In genomic region chr1:44471911-44472439, GRCh38 we compare ENCODE assay signal across 16 cellular contexts.
DNase-seq lines count a peak whose midpoint lies in the region; ATAC-seq, FAIRE-seq and TF ChIP-seq lines count a peak whose summit lies in the region.
"Had no signal": no experiment of that assay in that cellular context is flagged by ENCODE, and none has a peak within 500 bp of the region (broad histone marks: within the 10 kb centered on the region; RNA-seq: fewer than 3 reads in every experiment).

No MANE protein-coding gene starts in this region.

- CTCF ChIA-PET in SK-N-SH (lab: Yijun Ruan, JAX) = no interaction called here
- CTCF ChIA-PET in K562 (lab: Yijun Ruan, JAX; ENCODE audit: low intra/inter-chr PET ratio) = no interaction called here

- H3K27ac ChIP-seq in SK-N-SH (ENCODE audit: low read depth in 2 of 2, low read length in 1 of 2) (no peak overlapping the region), K562 (ENCODE audit: extremely low read depth, low read depth, low read length) (no peak overlapping the region), neutrophil (peak overlapping the region; percentile 33)
- H3K27ac ChIP-seq: 22Rv1; BLaER1 treated with 17β-estradiol and CSF1 and Interleukin-3, amounts not matched to agents 10 nM and 100 nM had no signal

- BruUV-seq in K562 (replicated peaks; lab: Mats Ljungman, UMichigan) = no TSS peak

- H4K20me1 ChIP-seq in SK-N-SH (ENCODE audit: insufficient read depth) (no peaks in the 10 kb centered on the region), Loucy (ENCODE audit: insufficient read depth, low read length, poor library complexity, severe bottlenecking) (no peaks in the 10 kb centered on the region), K562 (replicated peaks; ENCODE audit: control insufficient read depth, insufficient read depth, low read length) (peaks cover 5% of the 10 kb centered on the region; the same call in 1 of the 2 replicates)
- H4K20me1 ChIP-seq: BLaER1 treated with 17β-estradiol and CSF1 and Interleukin-3, amounts not matched to agents 10 nM and 100 nM had no signal

- no peaks in the 10 kb centered on the region for H3K36me3 ChIP-seq in SK-N-SH (replicated peaks in 1 of 2; ENCODE audit: control insufficient read depth in 1 of 2, insufficient read depth in 2 of 2, low read length in 1 of 2)
- peaks cover 12% of the 10 kb centered on the region; the same call in 1 of the 2 replicates for H3K36me3 ChIP-seq in Loucy (ENCODE audit: insufficient read depth, low read length)
- no peaks in the 10 kb centered on the region for H3K36me3 ChIP-seq in K562 (ENCODE audit: control insufficient read depth, insufficient read depth, low read length)
- H3K36me3 ChIP-seq in neutrophil = no peaks in the 10 kb centered on the region
- H3K36me3 ChIP-seq: BLaER1 treated with 17β-estradiol and CSF1 and Interleukin-3, amounts not matched to agents 10 nM and 100 nM; HAP-1 had no signal

- H3K9ac ChIP-seq in SK-N-SH (no peak overlapping the region), Loucy (ENCODE audit: low read depth, low read length, poor library complexity, severe bottlenecking) (peak overlapping the region; percentile 82), K562 (ENCODE audit: insufficient read depth in 1 of 2, low read depth in 2 of 2, low read length in 2 of 2) (no peak overlapping the region)
- H3K9ac ChIP-seq: BLaER1 treated with 17β-estradiol and CSF1 and Interleukin-3, amounts not matched to agents 10 nM and 100 nM had no signal

- no peaks in the 10 kb centered on the region for H3K79me2 ChIP-seq in SK-N-SH (ENCODE audit: insufficient read depth)
- H3K79me2 ChIP-seq in Loucy (ENCODE audit: insufficient read depth, low read length) = peaks cover 11% of the 10 kb centered on the region; the same call in 1 of the 2 replicates
- no peaks in the 10 kb centered on the region for H3K79me2 ChIP-seq in K562 (ENCODE audit: control insufficient read depth, insufficient read depth, low read length)

- WGBS in SK-N-SH (ENCODE audit: low lambda C conversion rate) = 22% methylated on average over 2 of the region's 2 CpGs
- 0% methylated on average over 2 of the region's 2 CpGs for WGBS in K562 (ENCODE audit: insufficient coverage, low coverage, missing lambda C conversion rate)

- H3F3A ChIP-seq in SK-N-SH (replicated peaks; ENCODE audit: insufficient read depth) (no peaks in the 10 kb centered on the region), Loucy (ENCODE audit: low read depth) (peaks cover 15% of the 10 kb centered on the region; the same call in 1 of the 2 replicates)

- H3K4me2 ChIP-seq in SK-N-SH (no peak overlapping the region), Loucy (ENCODE audit: low read depth, low read length, poor library complexity, severe bottlenecking) (peak overlapping the region; percentile 84), K562 (ENCODE audit: insufficient read depth, low read length) (no peak overlapping the region)
- H3K4me2 ChIP-seq: BLaER1 treated with 17β-estradiol and CSF1 and Interleukin-3, amounts not matched to agents 10 nM and 100 nM had no signal

- H2AFZ ChIP-seq in SK-N-SH (ENCODE audit: low read depth) = no peak overlapping the region
- H2AFZ ChIP-seq in Loucy (ENCODE audit: low read length) = no peak overlapping the region
- H2AFZ ChIP-seq in K562 (ENCODE audit: low read depth, low read length) = no peak overlapping the region

- no peak for FAIRE-seq in K562 (lab: Jason Lieb, UNC)
- FAIRE-seq: H1 had no signal

- TF ChIP-seq POLR2A in K562 (conservative IDR thresholded peaks at IDR 0.05) = no peak

- intact Hi-C loops in K562 (cut with micrococcal nuclease) = no loop called here

- H3K4me1 ChIP-seq in SK-N-SH (ENCODE audit: control insufficient read depth in 1 of 2, insufficient read depth in 2 of 2, low read depth in 1 of 2, low read length in 1 of 2) = no peaks in the 10 kb centered on the region; a peak in 1 of 4 replicates
- H3K4me1 ChIP-seq in Loucy (ENCODE audit: insufficient read depth, low read length, poor library complexity, severe bottlenecking) = peaks cover 30% of the 10 kb centered on the region
- H3K4me1 ChIP-seq in K562 (replicated peaks in 1 of 2; ENCODE audit: control insufficient read depth in 2 of 2, insufficient read depth in 2 of 2, low read length in 2 of 2) = no peaks in the 10 kb centered on the region
- peaks cover 7 to 17% of the 10 kb centered on the region in 2 experiments for H3K4me1 ChIP-seq in neutrophil (ENCODE audit: control insufficient read depth in 1 of 2, insufficient read depth in 1 of 2, low read depth in 1 of 2, low read length in 1 of 2)
- H3K4me1 ChIP-seq: BLaER1 treated with 17β-estradiol and CSF1 and Interleukin-3, amounts not matched to agents 10 nM and 100 nM had no signal

- H3K4me3 ChIP-seq in SK-N-SH (ENCODE audit: low read depth in 2 of 2, low read length in 1 of 2) (no peak overlapping the region), Loucy (ENCODE audit: low read length, poor library complexity, severe bottlenecking) (peak overlapping the region; percentile 70), K562 (no peak overlapping the region), neutrophil (ENCODE audit: low read depth in 1 of 2, low read length in 1 of 2) (no peak overlapping the region)
- H3K4me3 ChIP-seq: BLaER1 treated with 17β-estradiol and CSF1 and Interleukin-3, amounts not matched to agents 10 nM and 100 nM; HAP-1 had no signal

- peaks cover 35% of the 10 kb centered on the region; the same call in 1 of the 2 replicates for H3K27me3 ChIP-seq in SK-N-SH (ENCODE audit: insufficient read depth)
- no peaks in the 10 kb centered on the region for H3K27me3 ChIP-seq in Loucy (ENCODE audit: insufficient read depth, low read length, poor library complexity, severe bottlenecking)
- H3K27me3 ChIP-seq in K562 (ENCODE audit: control insufficient read depth in 2 of 2, insufficient read depth in 2 of 2, low read length in 2 of 2) = peaks cover 27 to 37% of the 10 kb centered on the region in 2 experiments; a peak in 4 of 5 replicates
- no peaks in the 10 kb centered on the region for H3K27me3 ChIP-seq in neutrophil
- H3K27me3 ChIP-seq: BLaER1 treated with 17β-estradiol and CSF1 and Interleukin-3, amounts not matched to agents 10 nM and 100 nM had no signal

- TF ChIP-seq CTCF in SK-N-SH (IDR thresholded peaks at IDR 0.05) (no peak), Loucy (conservative IDR thresholded peaks at IDR 0.05; ENCODE audit: low read length) (no peak), K562 (IDR thresholded peaks at IDR 0.05 in 2 of 3, conservative IDR thresholded peaks at IDR 0.05 in 1 of 3; ENCODE audit: insufficient read depth in 2 of 3, low read depth in 1 of 3, low read length in 3 of 3) (no peak), neutrophil (IDR thresholded peaks at IDR 0.05) (no peak)

- H3K9me3 ChIP-seq in SK-N-SH (no peaks in the 10 kb centered on the region), Loucy (ENCODE audit: insufficient read depth, low read depth, low read length) (no peaks in the 10 kb centered on the region), K562 (replicated peaks; ENCODE audit: control insufficient read depth, insufficient read depth, low read depth, low read length) (no peaks in the 10 kb centered on the region), neutrophil (no peaks in the 10 kb centered on the region)
- H3K9me3 ChIP-seq: HAP-1 had no signal

- TF ChIP-seq RAD21 in SK-N-SH (IDR thresholded peaks at IDR 0.05; ENCODE audit: low read length) (no peak), K562 (CRISPR knock-in tag; conservative IDR thresholded peaks at IDR 0.05 in 1 of 2, IDR thresholded peaks at IDR 0.05 in 1 of 2) (no peak)

- TF ChIP-seq EP300 in SK-N-SH (IDR thresholded peaks at IDR 0.05; ENCODE audit: borderline replicate concordance in 1 of 2, low read depth in 1 of 2, low read length in 1 of 2) = no peak
- no peak for TF ChIP-seq EP300 in K562 (IDR thresholded peaks at IDR 0.05; ENCODE audit: low read length)

- in situ Hi-C loops in K562 (cut with MboI) = no loop called here

- no peak for ATAC-seq in SK-N-SH treated with all-trans-retinoic acid at 6 μM for 48 hours
- ATAC-seq in K562 = no peak

- H3K9me1 ChIP-seq in K562 (ENCODE audit: control insufficient read depth, insufficient read depth, low read length) = no peaks in the 10 kb centered on the region

- H3K9me2 ChIP-seq in SK-N-SH = no peaks in the 10 kb centered on the region
- H3K9me2 ChIP-seq in Loucy (replicated peaks; ENCODE audit: low read depth, low read length) = no peaks in the 10 kb centered on the region

- DNase-seq in SK-N-SH (no peak), K562 (ENCODE audit: extremely low read depth in 1 of 4, low spot score in 3 of 4) (no peak), AG08395 (ENCODE audit: low spot score) (no peak), HuH-7 (ENCODE audit: low spot score) (no peak)
- DNase-seq in activated CD4-positive, alpha-beta T cell treated with anti-CD3 and anti-CD28 coated beads for 1 hour = no peak
- DNase-seq: Calu3; CD4-positive, alpha-beta T cell; DMS 273 treated with DMSO at 0.1 percent for 48 hours; HFFc6 had no signal

- POLR2A ChIA-PET in SK-N-SH (lab: Yijun Ruan, JAX) (no interaction called here), K562 (lab: Yijun Ruan, JAX) (interaction anchor here (1.1 kb wide), 1 partner anchor 25 kb away, joined by 3 read pairs; no protein-coding TSS in a partner anchor)

TF ChIP-seq in SK-N-SH treated with all-trans-retinoic acid at 6 μM for 48 hours, 23 proteins besides CTCF, POLR2A, EP300 and RAD21:
- TF ChIP-seq ZC3H10 (CRISPR knock-in tag; IDR thresholded peaks at IDR 0.05) (no peak), ISL1 (CRISPR knock-in tag; IDR thresholded peaks at IDR 0.05) (no peak), TCF4 (CRISPR knock-in tag; IDR thresholded peaks at IDR 0.05; ENCODE audit: borderline replicate concordance) (no peak), ZNF8 (CRISPR knock-in tag; IDR thresholded peaks at IDR 0.05) (peak; percentile 86), ZNF70 (CRISPR knock-in tag; IDR thresholded peaks at IDR 0.05) (no peak)

TF ChIP-seq in SK-N-SH, 30 proteins besides CTCF, POLR2A, EP300 and RAD21 (continues in another document):
- TF ChIP-seq FOXJ3 (CRISPR knock-in tag; IDR thresholded peaks at IDR 0.05) = no peak
- TF ChIP-seq NRF1 (IDR thresholded peaks at IDR 0.05; ENCODE audit: low read depth, low read length) = no peak
- no peak for TF ChIP-seq ELF1 (IDR thresholded peaks at IDR 0.05)
- TF ChIP-seq POLR2AphosphoS5 (IDR thresholded peaks at IDR 0.05; ENCODE audit: low read depth, low read length) = no peak
- TF ChIP-seq TCF12 (IDR thresholded peaks at IDR 0.05) = no peak

TF ChIP-seq in K562, 482 proteins besides CTCF, POLR2A, EP300 and RAD21 (continues in another document):
- TF ChIP-seq ZEB2 (IDR thresholded peaks at IDR 0.05) = no peak
- 0 out of 2 replicates have a peak, but pooled peaks have one; percentile 12 for TF ChIP-seq USF2 (CRISPR knock-in tag; IDR thresholded peaks at IDR 0.05)
- no peak for TF ChIP-seq ZBED1 (IDR thresholded peaks at IDR 0.05)
- no peak for TF ChIP-seq ZNF766 (CRISPR knock-in tag; conservative IDR thresholded peaks at IDR 0.05)
